ENCODE assay signal across 27 cellular contexts in the genomic region with DNA sequence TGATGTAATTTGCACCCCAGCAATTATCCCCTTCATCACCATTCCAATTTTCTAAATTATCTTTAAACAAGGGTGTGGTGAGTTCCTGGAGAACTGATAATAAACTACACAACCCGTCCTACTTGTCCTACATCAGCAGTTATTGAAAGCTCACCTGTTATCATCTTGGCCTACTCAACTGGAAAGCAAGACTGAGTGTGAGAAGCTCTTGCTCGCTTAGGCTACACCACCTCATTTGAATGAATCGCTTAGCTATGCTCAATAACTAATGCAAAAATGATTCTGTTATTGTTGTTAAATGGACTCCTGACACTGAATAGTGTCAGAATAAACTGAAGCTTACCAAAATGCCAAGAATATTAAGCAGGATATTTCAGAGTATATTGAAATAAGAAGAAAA.
"Had no signal": no experiment of that assay in that cellular context is flagged by ENCODE, and none has a peak within 500 bp of the region (broad histone marks: within the 10 kb centered on the region; RNA-seq: fewer than 3 reads in every experiment).

No MANE protein-coding gene starts in this region.

- H3K4me3 Mint-ChIP-seq: activated CD4-positive, alpha-beta T cell treated with anti-CD3 and anti-CD28 coated beads for 36 hours; activated naive CD8-positive, alpha-beta T cell; nephron; stimulated activated naive CD8-positive, alpha-beta T cell treated with anti-CD3 and anti-CD28 coated beads, Interleukin-15, Interleukin-2, amounts not matched to agents 100 ng/mL and 50 ng/mL, for 24 hours; T-helper 2 cell treated with Interferon-gamma antibody and Interleukin-4, amounts not matched to agents 5 μg/mL and 100 μg/mL, for 36 hours; type B pancreatic cell had no signal

- H3K27ac Mint-ChIP-seq: activated naive CD8-positive, alpha-beta T cell; nephron; stimulated activated naive CD8-positive, alpha-beta T cell treated with anti-CD3 and anti-CD28 coated beads, Interleukin-15, Interleukin-2, amounts not matched to agents 100 ng/mL and 50 ng/mL, for 24 hours; T-helper 2 cell treated with Interferon-gamma antibody and Interleukin-4, amounts not matched to agents 5 μg/mL and 100 μg/mL, for 36 hours; type B pancreatic cell had no signal

- H3K4me1 ChIP-seq: body of pancreas, gastrocnemius medialis, left ventricle myocardium inferior, right lobe of liver, vagina had no signal

- ATAC-seq: activated CD4-positive, alpha-beta T cell treated with anti-CD3 and anti-CD28 coated beads for 36 hours; body of pancreas; gastrocnemius medialis; mucosa of descending colon; right lobe of liver had no signal

- H3K27me3 Mint-ChIP-seq: activated CD4-positive, alpha-beta T cell treated with anti-CD3 and anti-CD28 coated beads for 36 hours; activated naive CD8-positive, alpha-beta T cell; stimulated activated naive CD8-positive, alpha-beta T cell treated with anti-CD3 and anti-CD28 coated beads, Interleukin-15, Interleukin-2, amounts not matched to agents 100 ng/mL and 50 ng/mL, for 24 hours; type B pancreatic cell had no signal

- H3K27ac ChIP-seq: body of pancreas, epithelial cell of prostate, gastrocnemius medialis, hepatocyte, left ventricle myocardium inferior, neutrophil, right lobe of liver, thoracic aorta, vagina had no signal

- FAIRE-seq: colon had no signal

- H3K9me3 Mint-ChIP-seq: nephron; stimulated activated naive CD8-positive, alpha-beta T cell treated with anti-CD3 and anti-CD28 coated beads, Interleukin-15, Interleukin-2, amounts not matched to agents 100 ng/mL and 50 ng/mL, for 24 hours; type B pancreatic cell had no signal

- H3K36me3 ChIP-seq: gastrocnemius medialis, left ventricle myocardium inferior, neutrophil, right lobe of liver, thoracic aorta, vagina had no signal

- H3K36me3 Mint-ChIP-seq: type B pancreatic cell had no signal

- H3K9me3 ChIP-seq: body of pancreas, gastrocnemius medialis, left ventricle myocardium inferior, mucosa of descending colon, neutrophil, right lobe of liver, thoracic aorta, vagina had no signal

- DNase-seq: activated CD4-positive, alpha-beta T cell treated with anti-CD3 and anti-CD28 coated beads for 36 hours; activated CD4-positive, CD25-positive, alpha-beta regulatory T cell; activated effector memory CD4-positive, alpha-beta T cell treated with Interleukin-2 at 50 U/mL for 16 hours; activated naive CD4-positive, alpha-beta T cell treated with Interleukin-2 at 50 U/mL for 16 hours; activated T-cell treated with anti-CD3 and anti-CD28 coated beads for 4 hours; anterior cingulate cortex; body of pancreas; dermis blood vessel endothelial cell; effector CD4-positive, alpha-beta T cell; gastrocnemius medialis; islet precursor cell; left ventricle myocardium inferior; mucosa of descending colon; right lobe of liver; stimulated activated CD4-positive, alpha-beta T cell treated with anti-CD3 and anti-CD28 coated beads, Interleukin-2, amount 100 ng/mL, for 48 hours had no signal

- H3K4me1 Mint-ChIP-seq: nephron had no signal

- H3K27me3 ChIP-seq: body of pancreas, gastrocnemius medialis, hepatocyte, neutrophil, right lobe of liver, vagina had no signal

- H3K4me3 ChIP-seq: body of pancreas, gastrocnemius medialis, hepatocyte, left ventricle myocardium inferior, lung, mucosa of descending colon, right lobe of liver, thoracic aorta, vagina had no signal
